8 cellular contexts compared by ENCODE assay signal in the genomic region with DNA sequence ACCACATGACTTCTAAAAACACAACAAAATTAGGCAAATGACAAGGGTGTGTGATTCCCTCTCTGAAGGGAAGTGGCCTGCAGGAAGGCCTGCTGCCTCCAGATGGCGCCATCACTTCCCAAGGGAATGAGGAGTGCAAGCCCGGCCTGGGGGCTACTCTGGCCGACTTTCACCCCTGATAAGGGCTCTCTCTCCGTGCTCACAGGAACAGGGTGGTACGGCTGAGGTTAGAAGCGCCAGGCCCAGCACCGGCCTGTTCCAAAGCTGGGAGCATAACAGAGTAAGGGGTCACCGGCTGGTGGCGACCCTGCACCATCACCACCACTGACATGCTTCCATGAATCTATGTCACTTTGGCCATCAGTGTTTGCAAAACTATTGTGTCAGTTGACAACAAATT. TPM values are rescaled to one million over a fixed set of nuclear protein-coding genes. Genes with fewer than 3 reads are reported as not detected.
DNase-seq lines count a peak whose midpoint lies in the region; ATAC-seq and TF ChIP-seq lines count a peak whose summit lies in the region.

No MANE protein-coding gene starts in this region.

- no peaks in the 10 kb centered on the region for H3K9me3 ChIP-seq in Peyer's patch
- H3K9me3 ChIP-seq in esophagus muscularis mucosa = no peaks in the 10 kb centered on the region

- TF ChIP-seq CTCF in GM12864 (IDR thresholded peaks at IDR 0.05; ENCODE audit: low read depth, low read length, missing control alignments) = peak; percentile 81
- peak in 4 of 6 experiments; percentile 42 to 59 (median 54) for TF ChIP-seq CTCF in Peyer's patch (IDR thresholded peaks at IDR 0.05)
- peak; percentile 55 to 74 (median 57) for TF ChIP-seq CTCF in esophagus muscularis mucosa (IDR thresholded peaks at IDR 0.05)
- peak; percentile 76 for TF ChIP-seq CTCF in neural crest cell (conservative IDR thresholded peaks at IDR 0.05)

- ATAC-seq in HG03439 (IDR thresholded peaks at IDR 0.05; ENCODE audit: unreplicated experiment) (no peak), HG02981 (IDR thresholded peaks at IDR 0.05; ENCODE audit: unreplicated experiment) (no peak)

- no peaks in the 10 kb centered on the region for H3K27me3 Mint-ChIP-seq in neural crest cell (ENCODE audit: low read depth)

- H3K9me3 Mint-ChIP-seq in neural crest cell = no peaks in the 10 kb centered on the region

- H3K4me3 ChIP-seq in GM12864 (ENCODE audit: low read depth, low read length) (no peak overlapping the region), Peyer's patch (no peak overlapping the region), esophagus muscularis mucosa (no peak overlapping the region)

- no peaks in the 10 kb centered on the region for H3K4me1 Mint-ChIP-seq in neural crest cell

- H3K4me3 Mint-ChIP-seq in neural crest cell = no peak overlapping the region

- peaks cover 0 to 16% (median 3%) of the 10 kb centered on the region in 4 donors for H3K4me1 ChIP-seq in Peyer's patch
- H3K4me1 ChIP-seq in esophagus muscularis mucosa = no peaks in the 10 kb centered on the region

- 53% methylated on average over 5 of the region's 9 CpGs for WGBS in esophagus muscularis mucosa

- H3K27ac ChIP-seq in Peyer's patch (no peak overlapping the region), esophagus muscularis mucosa (replicated peaks in 1 of 4) (no peak overlapping the region)

- no peaks in the 10 kb centered on the region for H3K36me3 Mint-ChIP-seq in neural crest cell (ENCODE audit: low read depth)

- TF ChIP-seq EP300 in esophagus muscularis mucosa (IDR thresholded peaks at IDR 0.05) = no peak

- H3K36me3 ChIP-seq in Peyer's patch = no peaks in the 10 kb centered on the region
- no peaks in the 10 kb centered on the region for H3K36me3 ChIP-seq in esophagus muscularis mucosa

- TF ChIP-seq POLR2A in Peyer's patch (IDR thresholded peaks at IDR 0.05) = no peak
- no peak for TF ChIP-seq POLR2A in esophagus muscularis mucosa (IDR thresholded peaks at IDR 0.05; ENCODE audit: low read depth)

- intact Hi-C loops in esophagus muscularis mucosa (cut with DNase I) = no loop called here

- DNase-seq in AG08396 (ENCODE audit: low spot score) (peak; percentile 67), GM12864 (ENCODE audit: low read depth) (no peak), Peyer's patch (peak in 2 of 3 donors; percentile 52), esophagus muscularis mucosa (ENCODE audit: extremely low spot score) (no peak), neural crest cell (ENCODE audit: low read depth, low spot score) (peak; percentile 65), NOMO-1 treated with DMSO at 0.1 percent for 48 hours (lab: John Stamatoyannopoulos, UW; ENCODE audit: unreplicated experiment) (no peak)

- H3K27me3 ChIP-seq in Peyer's patch (no peaks in the 10 kb centered on the region), esophagus muscularis mucosa (no peaks in the 10 kb centered on the region)

- H3K27ac Mint-ChIP-seq in neural crest cell (ENCODE audit: unreplicated experiment) = no peak overlapping the region

RNA-seq across cellular contexts. Expression of a gene that starts 13.1 kb away (rescaled TPM):
- total RNA-seq in Peyer's patch (not detected), esophagus muscularis mucosa (under 1 TPM in 2 of 4 donors, not detected in 2; under 0.01 to 0.06 TPM), neural crest cell (not detected in 2 replicates)

RNA-seq across cellular contexts. Expression of a gene that starts 22.8 kb away (rescaled TPM):
- total RNA-seq in Peyer's patch = 10 to 100 TPM in 3 of 4 donors, 1 to 10 TPM in 1; 4.1 to 23.5 (median 16.1) TPM
- under 1 TPM in 1 of 4 donors, not detected in 3; 0.11 TPM for total RNA-seq in esophagus muscularis mucosa
- total RNA-seq in neural crest cell = 2.9 and 3.2 TPM in 2 replicates

RNA-seq across cellular contexts. Expression of a gene that starts 39.0 kb away (rescaled TPM):
- total RNA-seq in Peyer's patch = not detected
- not detected for total RNA-seq in esophagus muscularis mucosa
- not detected in 2 replicates for total RNA-seq in neural crest cell

Comparison
In these comparisons a context has a peak if more than half of its experiments do, and no peak if none do; other contexts are left out.
1. DNase-seq: peak in AG08396 (single experiment), Peyer's patch (2 of 3) and neural crest cell (single experiment); none in GM12864 (single experiment), esophagus muscularis mucosa (single experiment) and NOMO-1 treated with DMSO at 0.1 percent for 48 hours (single experiment).
2. Peak in every context shown above with its lines, with median percentiles within 50 percentile points of each other: CTCF ChIP-seq.